Comparison of ENCODE assay signal across 16 cellular contexts in genomic region chr1:2499260-2499659, GRCh38. TPM values are rescaled to one million over a fixed set of nuclear protein-coding genes. Genes with fewer than 3 reads are reported as not detected.
"Had no signal": no experiment of that assay in that cellular context is flagged by ENCODE, and none has a peak within 500 bp of the region (broad histone marks: within the 10 kb centered on the region; RNA-seq: fewer than 3 reads in every experiment).

No MANE protein-coding gene starts in this region.

- H3K4me1 Mint-ChIP-seq: endodermal cell, nephron had no signal

- H3K9me3 Mint-ChIP-seq: activated naive CD8-positive, alpha-beta T cell treated with anti-CD3 and anti-CD28 coated beads for 36 hours; activated T-cell treated with anti-CD3 and anti-CD28 coated beads, Interleukin-2, amount 50 U/mL, for 4 hours; endodermal cell; nephron had no signal

- DNase-seq: activated gamma-delta T cell; activated naive CD8-positive, alpha-beta T cell treated with anti-CD3 and anti-CD28 coated beads for 36 hours; activated T-cell treated with anti-CD3 and anti-CD28 coated beads, Interleukin-2, amount 50 U/mL, for 4 hours; anterior cingulate cortex; endodermal cell; head of caudate nucleus; occipital lobe; stimulated activated CD4-positive, alpha-beta T cell treated with anti-CD3 and anti-CD28 coated beads, Interleukin-4, amount 100 ng/mL, for 24 hours; stimulated activated naive CD8-positive, alpha-beta T cell treated with anti-CD3 and anti-CD28 coated beads, Interleukin-15, Interleukin-2, amounts not matched to agents 100 U/mL and 50 U/mL, for 24 hours; trophoblast cell had no signal

- H3K27me3 Mint-ChIP-seq: activated naive CD8-positive, alpha-beta T cell treated with anti-CD3 and anti-CD28 coated beads for 36 hours had no signal

- FAIRE-seq: bronchial epithelial cell, frontal cortex had no signal

- H3K4me3 Mint-ChIP-seq: activated naive CD8-positive, alpha-beta T cell treated with anti-CD3 and anti-CD28 coated beads for 36 hours; activated T-cell treated with anti-CD3 and anti-CD28 coated beads, Interleukin-2, amount 50 U/mL, for 4 hours; endodermal cell; nephron had no signal

- H3K27ac Mint-ChIP-seq: endodermal cell, nephron had no signal

- H3K36me3 Mint-ChIP-seq: activated naive CD8-positive, alpha-beta T cell treated with anti-CD3 and anti-CD28 coated beads for 36 hours had no signal

- H3K27ac ChIP-seq: skin epidermis had no signal

- H3K4me3 ChIP-seq: skin epidermis had no signal

RNA-seq across cellular contexts. Expression of gene HES5, which starts 30.8 kb away (rescaled TPM):
- total RNA-seq: activated T-cell treated with anti-CD3 and anti-CD28 coated beads, Interleukin-2, amount 50 U/mL, for 4 hours; endodermal cell; epithelial cell of proximal tubule; T-helper 2 cell treated with Interferon-gamma antibody and Interleukin-4, amounts not matched to agents 100 ng/mL and 5 ng/mL, for 36 hours had no signal
